In the genomic region with DNA sequence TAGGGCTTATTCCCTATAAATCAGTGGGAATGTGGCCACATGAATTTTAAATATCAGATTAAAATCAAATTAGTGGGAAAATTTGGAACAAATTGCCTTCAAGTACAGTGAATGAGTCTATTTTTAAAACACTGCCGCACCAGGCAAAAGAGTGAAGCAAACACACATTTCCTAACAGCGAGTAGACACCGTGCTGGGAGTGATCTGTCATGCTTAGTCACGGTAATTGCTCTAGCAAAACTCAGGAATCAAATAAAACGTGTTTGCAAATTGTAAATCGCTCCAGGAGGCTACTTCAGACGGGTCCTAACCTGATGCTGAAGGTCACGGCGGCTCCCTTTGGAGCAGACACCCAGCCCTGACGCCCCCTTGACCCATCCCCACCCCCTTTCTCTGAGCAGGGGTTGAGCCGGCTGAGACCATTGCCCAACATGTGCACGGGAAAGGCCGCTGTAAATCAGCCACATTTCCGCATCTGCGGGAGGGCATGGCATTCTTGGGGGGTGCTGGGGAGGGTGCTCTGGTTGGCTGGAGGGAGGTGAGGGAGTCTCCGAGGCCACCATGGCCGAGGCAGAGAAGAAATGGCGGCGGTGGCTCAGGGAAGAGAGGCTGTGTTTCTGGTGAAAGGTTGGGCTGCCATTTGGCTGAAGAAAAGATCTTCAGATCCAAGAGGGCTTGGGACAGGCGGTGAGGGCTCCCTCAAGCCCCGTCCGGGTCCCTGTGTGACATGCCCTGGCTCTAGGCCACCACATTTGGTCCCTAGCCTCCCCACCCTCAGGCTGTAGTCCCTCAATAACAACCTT, we compare ENCODE assay signal across 1 cellular context.
TF ChIP-seq lines count a peak whose summit lies in the region.

No MANE protein-coding gene starts in this region.

TF ChIP-seq in HEK293, 187 proteins besides CTCF, POLR2A, EP300 and RAD21 (continued from another document and continues in another):
- TF ChIP-seq ZNF518A (tag by site-specific recombination; conservative IDR thresholded peaks at IDR 0.05; ENCODE audit: low read depth): peak; percentile 61
- TF ChIP-seq ZNF18 (tag by site-specific recombination; IDR thresholded peaks at IDR 0.05): peak; percentile 90
- 0 out of 2 replicates have a peak, but pooled peaks have one; percentile 18 for TF ChIP-seq ZBTB11 (tag by site-specific recombination; conservative IDR thresholded peaks at IDR 0.05; ENCODE audit: low read depth)
- peak; percentile 91 for TF ChIP-seq TSHZ1 (tag by site-specific recombination; IDR thresholded peaks at IDR 0.05; ENCODE audit: borderline replicate concordance)
- peak; percentile 92 for TF ChIP-seq ZNF449 (tag by site-specific recombination; IDR thresholded peaks at IDR 0.05)
- TF ChIP-seq ZFP37 (tag by site-specific recombination; IDR thresholded peaks at IDR 0.05): peak; percentile 59; the same call in 1 of the 2 replicates
- no peak for TF ChIP-seq RBAK (tag by site-specific recombination; IDR thresholded peaks at IDR 0.05)
- TF ChIP-seq ZSCAN23 (tag by site-specific recombination; IDR thresholded peaks at IDR 0.05): peak; percentile 90
- peak; percentile 61 for TF ChIP-seq MZF1 (tag by site-specific recombination; IDR thresholded peaks at IDR 0.05; ENCODE audit: borderline replicate concordance)
- TF ChIP-seq ZNF155 (tag by site-specific recombination; IDR thresholded peaks at IDR 0.05): no peak
- TF ChIP-seq ZNF292 (tag by site-specific recombination; IDR thresholded peaks at IDR 0.05; ENCODE audit: borderline replicate concordance, low read depth): no peak
- TF ChIP-seq ZNF302 (tag by site-specific recombination; IDR thresholded peaks at IDR 0.05; ENCODE audit: low read depth): 0 out of 2 replicates have a peak, but pooled peaks have one; percentile 51
- no peak for TF ChIP-seq ZNF202 (tag by site-specific recombination; IDR thresholded peaks at IDR 0.05; ENCODE audit: borderline replicate concordance)
- 0 out of 2 replicates have a peak, but pooled peaks have one; percentile 19 for TF ChIP-seq ZNF121 (tag by site-specific recombination; IDR thresholded peaks at IDR 0.05)
- no peak for TF ChIP-seq ZNF239 (tag by site-specific recombination; IDR thresholded peaks at IDR 0.05)
- no peak for TF ChIP-seq ZNF830 (tag by site-specific recombination; IDR thresholded peaks at IDR 0.05; ENCODE audit: low read depth)
- TF ChIP-seq WT1 (tag by site-specific recombination; IDR thresholded peaks at IDR 0.05): peak; percentile 96
- TF ChIP-seq ZNF768 (tag by site-specific recombination; IDR thresholded peaks at IDR 0.05): no peak
- TF ChIP-seq OSR2 (tag by site-specific recombination; IDR thresholded peaks at IDR 0.05): peak; percentile 98
- peak; percentile 37; the same call in 1 of the 2 replicates for TF ChIP-seq ZNF266 (tag by site-specific recombination; IDR thresholded peaks at IDR 0.05; ENCODE audit: low read depth)
- TF ChIP-seq ZNF513 (tag by site-specific recombination; IDR thresholded peaks at IDR 0.05): peak; percentile 69; the same call in 1 of the 2 replicates
- TF ChIP-seq KLF8 (tag by site-specific recombination; IDR thresholded peaks at IDR 0.05): peak; percentile 79
- TF ChIP-seq ZBTB48 (tag by site-specific recombination; IDR thresholded peaks at IDR 0.05): peak; percentile 98
- TF ChIP-seq KLF7 (tag by site-specific recombination; IDR thresholded peaks at IDR 0.05; ENCODE audit: borderline replicate concordance): peak; percentile 96
- TF ChIP-seq ZNF658 (tag by site-specific recombination; IDR thresholded peaks at IDR 0.05): no peak; the same call in 1 of the 2 replicates
- no peak for TF ChIP-seq ZNF138 (tag by site-specific recombination; IDR thresholded peaks at IDR 0.05; ENCODE audit: borderline replicate concordance)
- no peak for TF ChIP-seq SETDB1 (IDR thresholded peaks at IDR 0.05; ENCODE audit: insufficient read length, low read length)
- no peak for TF ChIP-seq ZSCAN16 (tag by site-specific recombination; IDR thresholded peaks at IDR 0.05)
- TF ChIP-seq OVOL3 (tag by site-specific recombination; IDR thresholded peaks at IDR 0.05): peak; percentile 97
- TF ChIP-seq ZNF433 (tag by site-specific recombination; IDR thresholded peaks at IDR 0.05; ENCODE audit: low read depth): no peak
- peak; percentile 85 for TF ChIP-seq ZBTB8A (tag by site-specific recombination; IDR thresholded peaks at IDR 0.05)
- TF ChIP-seq, protein P1, sequence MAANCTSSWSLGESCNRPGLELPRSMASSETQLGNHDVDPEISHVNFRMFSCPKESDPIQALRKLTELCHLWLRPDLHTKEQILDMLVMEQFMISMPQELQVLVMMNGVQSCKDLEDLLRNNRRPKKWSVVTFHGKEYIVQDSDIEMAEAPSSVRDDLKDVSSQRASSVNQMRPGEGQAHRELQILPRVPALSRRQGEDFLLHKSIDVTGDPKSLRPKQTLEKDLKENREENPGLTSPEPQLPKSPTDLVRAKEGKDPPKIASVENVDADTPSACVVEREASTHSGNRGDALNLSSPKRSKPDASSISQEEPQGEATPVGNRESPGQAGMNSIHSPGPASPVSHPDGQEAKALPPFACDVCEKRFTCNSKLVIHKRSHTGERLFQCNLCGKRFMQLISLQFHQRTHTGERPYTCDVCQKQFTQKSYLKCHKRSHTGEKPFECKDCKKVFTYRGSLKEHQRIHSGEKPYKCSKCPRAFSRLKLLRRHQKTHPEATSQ (tag by site-specific recombination; IDR thresholded peaks at IDR 0.05): 0 out of 2 replicates have a peak, but pooled peaks have one; percentile 75
- peak; percentile 98 for TF ChIP-seq SCRT1 (tag by site-specific recombination; IDR thresholded peaks at IDR 0.05; ENCODE audit: borderline replicate concordance)
- TF ChIP-seq ZNF112 (tag by site-specific recombination; IDR thresholded peaks at IDR 0.05): no peak
- TF ChIP-seq EGR2 (tag by site-specific recombination; IDR thresholded peaks at IDR 0.05; ENCODE audit: low read depth): peak; percentile 42; the same call in 1 of the 2 replicates
- peak; percentile 96 for TF ChIP-seq ZXDB (tag by site-specific recombination; IDR thresholded peaks at IDR 0.05)
- TF ChIP-seq KLF10 (tag by site-specific recombination; IDR thresholded peaks at IDR 0.05): peak; percentile 89
- TF ChIP-seq ZNF549 (tag by site-specific recombination; IDR thresholded peaks at IDR 0.05): no peak
